In the genomic region with DNA sequence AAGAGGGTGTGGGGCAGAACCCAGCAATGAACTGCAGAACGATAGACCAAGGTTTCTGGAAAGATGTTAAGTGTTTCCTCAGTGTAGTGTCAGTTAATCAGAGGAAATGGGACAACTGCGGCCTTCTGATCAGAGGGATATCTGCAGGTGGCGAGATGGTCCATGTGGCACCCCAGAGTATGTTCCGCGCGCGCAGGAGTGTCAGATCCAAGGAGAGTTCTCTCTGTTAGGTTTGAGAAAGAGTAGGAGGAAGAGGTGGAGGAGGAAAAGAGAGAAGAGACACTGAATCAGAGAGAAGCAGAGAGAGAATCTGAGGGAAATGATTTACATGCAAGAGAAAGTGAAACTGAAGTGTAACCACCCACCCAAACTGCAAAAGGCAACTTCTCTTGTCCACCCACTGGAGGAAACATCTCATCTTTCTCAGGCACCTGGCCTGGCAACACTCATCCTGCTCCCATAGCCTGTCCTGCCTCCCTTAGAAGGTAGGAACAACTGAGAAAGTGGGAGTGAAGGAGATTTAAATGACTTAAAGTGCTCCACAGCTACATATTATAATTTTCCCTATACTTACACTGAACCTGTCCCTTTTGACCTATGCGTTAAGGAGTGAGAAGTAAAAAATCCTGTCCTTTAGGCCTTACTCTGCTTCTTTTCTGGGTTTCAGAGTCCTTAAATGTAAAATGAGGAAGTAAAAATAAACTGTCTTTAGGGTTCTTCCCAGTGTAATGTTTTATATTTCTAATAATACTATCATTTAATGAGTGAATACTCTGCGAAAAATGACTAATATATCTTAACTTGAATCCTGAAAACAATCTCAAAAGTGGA, we compare ENCODE assay signal across 1 cellular context.
TF ChIP-seq lines count a peak whose summit lies in the region.

No MANE protein-coding gene starts in this region.

TF ChIP-seq in K562, 482 proteins besides CTCF, POLR2A, EP300 and RAD21 (continued from another document):
- TF ChIP-seq MAX (CRISPR knock-in tag; IDR thresholded peaks at IDR 0.05): no peak
- no peak for TF ChIP-seq CCNT2 (IDR thresholded peaks at IDR 0.05; ENCODE audit: borderline replicate concordance, extremely low read depth, insufficient read length, low read depth, low read length)
